20 cellular contexts compared by ENCODE assay signal in genomic region chr2:241019441-241020139, GRCh38. TPM values are rescaled to one million over a fixed set of nuclear protein-coding genes. Genes with fewer than 3 reads are reported as not detected.
DNase-seq lines count a peak whose midpoint lies in the region; ATAC-seq and TF ChIP-seq lines count a peak whose summit lies in the region.
"Had no signal": no experiment of that assay in that cellular context is flagged by ENCODE, and none has a peak within 500 bp of the region (broad histone marks: within the 10 kb centered on the region; RNA-seq: fewer than 3 reads in every experiment).

No MANE protein-coding gene starts in this region.

- H3K27me3 Mint-ChIP-seq in activated CD8-positive, alpha-beta T cell treated with anti-CD3 and anti-CD28 coated beads, Interleukin-2, amount 10 ng/mL, durations not matched to agents 7 days and 5 days (ENCODE audit: low read depth) = peaks cover 2% of the 10 kb centered on the region
- no peaks in the 10 kb centered on the region for H3K27me3 Mint-ChIP-seq in activated CD8-positive, alpha-beta T cell treated with anti-CD3 and anti-CD28 coated beads for 36 hours
- H3K27me3 Mint-ChIP-seq in nephron progenitor cell (ENCODE audit: low read depth, poor library complexity) = peaks cover 3% of the 10 kb centered on the region
- H3K27me3 Mint-ChIP-seq: IgD-negative memory B cell had no signal

- H3K27ac Mint-ChIP-seq in activated CD8-positive, alpha-beta T cell treated with anti-CD3 and anti-CD28 coated beads, Interleukin-2, amount 10 ng/mL, durations not matched to agents 7 days and 5 days = no peak overlapping the region
- H3K27ac Mint-ChIP-seq in activated CD8-positive, alpha-beta T cell treated with anti-CD3 and anti-CD28 coated beads for 36 hours = no peak overlapping the region
- H3K27ac Mint-ChIP-seq in nephron progenitor cell = peak overlapping the region; percentile 71
- H3K27ac Mint-ChIP-seq: CD8-positive, alpha-beta T cell; GM23338; IgD-negative memory B cell had no signal

- H3K4me3 Mint-ChIP-seq in activated CD8-positive, alpha-beta T cell treated with anti-CD3 and anti-CD28 coated beads, Interleukin-2, amount 10 ng/mL, durations not matched to agents 7 days and 5 days = no peak overlapping the region
- H3K4me3 Mint-ChIP-seq in activated CD8-positive, alpha-beta T cell treated with anti-CD3 and anti-CD28 coated beads for 36 hours = no peak overlapping the region
- no peak overlapping the region for H3K4me3 Mint-ChIP-seq in nephron progenitor cell
- H3K4me3 Mint-ChIP-seq: CD8-positive, alpha-beta T cell; GM23338; IgD-negative memory B cell had no signal

- TF ChIP-seq CTCF in activated CD8-positive, alpha-beta T cell treated with anti-CD3 and anti-CD28 coated beads for 36 hours (IDR thresholded peaks at IDR 0.05) = no peak
- TF ChIP-seq CTCF in RWPE2 (IDR thresholded peaks at IDR 0.05; ENCODE audit: poor library complexity, severe bottlenecking) (no peak), nephron progenitor cell (IDR thresholded peaks at IDR 0.05) (no peak)

- H3K4me1 Mint-ChIP-seq in activated CD8-positive, alpha-beta T cell treated with anti-CD3 and anti-CD28 coated beads, Interleukin-2, amount 10 ng/mL, durations not matched to agents 7 days and 5 days (ENCODE audit: low read depth) = no peaks in the 10 kb centered on the region
- peaks cover 2% of the 10 kb centered on the region for H3K4me1 Mint-ChIP-seq in activated CD8-positive, alpha-beta T cell treated with anti-CD3 and anti-CD28 coated beads for 36 hours (ENCODE audit: low read depth)
- H3K4me1 Mint-ChIP-seq in nephron progenitor cell = no peaks in the 10 kb centered on the region
- H3K4me1 Mint-ChIP-seq: GM23338 had no signal

- POLR2A ChIA-PET in activated CD8-positive, alpha-beta T cell treated with anti-CD3 and anti-CD28 coated beads, Interleukin-2, amount 10 ng/mL, durations not matched to agents 7 days and 5 days (lab: Charles Lee) = no interaction called here
- POLR2A ChIA-PET in activated CD8-positive, alpha-beta T cell treated with anti-CD3 and anti-CD28 coated beads for 36 hours (lab: Charles Lee) = no interaction called here

- DNase-seq in activated CD8-positive, alpha-beta T cell treated with anti-CD3 and anti-CD28 coated beads, Interleukin-2, amount 10 ng/mL, durations not matched to agents 7 days and 5 days = peak; percentile 5
- no peak for DNase-seq in activated CD8-positive, alpha-beta T cell treated with anti-CD3 and anti-CD28 coated beads for 36 hours
- DNase-seq in RWPE2 (ENCODE audit: low spot score) = peak; percentile 38
- no peak for DNase-seq in nephron progenitor cell
- peak; percentile 10 for DNase-seq in stimulated activated CD8-positive, alpha-beta memory T cell treated with anti-CD3 and anti-CD28 coated beads, Interleukin-4, amount 100 ng/mL, for 48 hours
- no peak for DNase-seq in HuH-7 (ENCODE audit: low spot score)
- DNase-seq in stimulated activated CD4-positive, alpha-beta T cell treated with anti-CD3 and anti-CD28 coated beads, Interleukin-2, amount 100 ng/mL, for 24 hours = no peak
- no peak for DNase-seq in NCI-H2227 (lab: John Stamatoyannopoulos, UW; ENCODE audit: unreplicated experiment)
- DNase-seq: CD8-positive, alpha-beta T cell; HCEC 1CT; NCI-H1105; NCI-H146; NCI-H2029; NCI-H524 treated with DMSO at 0.1 percent for 48 hours; OCI-M1; SHP77 had no signal

- H3K27ac ChIP-seq in RWPE2 (ENCODE audit: poor library complexity, severe bottlenecking) = no peak overlapping the region
- H3K27ac ChIP-seq: 22Rv1; BLaER1 treated with 17β-estradiol and CSF1 and Interleukin-3, amounts not matched to agents 10 nM and 100 nM had no signal

- intact Hi-C loops in activated CD8-positive, alpha-beta T cell treated with anti-CD3 and anti-CD28 coated beads for 36 hours (cut with micrococcal nuclease) = no loop called here

- H3K36me3 ChIP-seq in RWPE2 (ENCODE audit: low read depth) = no peaks in the 10 kb centered on the region
- H3K36me3 ChIP-seq: BLaER1 treated with 17β-estradiol and CSF1 and Interleukin-3, amounts not matched to agents 10 nM and 100 nM had no signal

- H3K4me3 ChIP-seq in RWPE2 (ENCODE audit: severe bottlenecking) = no peak overlapping the region
- H3K4me3 ChIP-seq: BLaER1 treated with 17β-estradiol and CSF1 and Interleukin-3, amounts not matched to agents 10 nM and 100 nM; GM23338 had no signal

- no peaks in the 10 kb centered on the region for H3K4me1 ChIP-seq in RWPE2 (ENCODE audit: insufficient read depth, poor library complexity, severe bottlenecking)

- no peaks in the 10 kb centered on the region for H3K36me3 Mint-ChIP-seq in activated CD8-positive, alpha-beta T cell treated with anti-CD3 and anti-CD28 coated beads, Interleukin-2, amount 10 ng/mL, durations not matched to agents 7 days and 5 days (ENCODE audit: low read depth)
- H3K36me3 Mint-ChIP-seq in activated CD8-positive, alpha-beta T cell treated with anti-CD3 and anti-CD28 coated beads for 36 hours (ENCODE audit: low read depth) = no peaks in the 10 kb centered on the region
- H3K36me3 Mint-ChIP-seq in nephron progenitor cell (ENCODE audit: low read depth) = no peaks in the 10 kb centered on the region

- no peaks in the 10 kb centered on the region for H3K9me3 Mint-ChIP-seq in activated CD8-positive, alpha-beta T cell treated with anti-CD3 and anti-CD28 coated beads, Interleukin-2, amount 10 ng/mL, durations not matched to agents 7 days and 5 days (ENCODE audit: insufficient read depth)
- peaks cover 9% of the 10 kb centered on the region for H3K9me3 Mint-ChIP-seq in activated CD8-positive, alpha-beta T cell treated with anti-CD3 and anti-CD28 coated beads for 36 hours
- H3K9me3 Mint-ChIP-seq in nephron progenitor cell = peaks cover 38% of the 10 kb centered on the region

- H3K27me3 ChIP-seq in RWPE2 (ENCODE audit: insufficient read depth, poor library complexity, severe bottlenecking) = no peaks in the 10 kb centered on the region
- H3K27me3 ChIP-seq: BLaER1 treated with 17β-estradiol and CSF1 and Interleukin-3, amounts not matched to agents 10 nM and 100 nM had no signal

- H3K9me3 ChIP-seq in RWPE2 (ENCODE audit: severe bottlenecking) = no peaks in the 10 kb centered on the region

- CTCF ChIA-PET in activated CD8-positive, alpha-beta T cell treated with anti-CD3 and anti-CD28 coated beads, Interleukin-2, amount 10 ng/mL, durations not matched to agents 7 days and 5 days (lab: Charles Lee) = no interaction called here
- CTCF ChIA-PET in activated CD8-positive, alpha-beta T cell treated with anti-CD3 and anti-CD28 coated beads for 36 hours (lab: Charles Lee) = interaction anchor here (0.8 to 1.5 kb wide), 2 partner anchors 36 to 168 kb away, joined by 3 read pairs; no protein-coding TSS in a partner anchor

- no peak for ATAC-seq in activated CD8-positive, alpha-beta T cell treated with anti-CD3 and anti-CD28 coated beads, Interleukin-2, amount 10 ng/mL, durations not matched to agents 7 days and 5 days
- ATAC-seq in activated CD8-positive, alpha-beta T cell treated with anti-CD3 and anti-CD28 coated beads for 36 hours = no peak
- no peak for ATAC-seq in RWPE2 (ENCODE audit: low read depth)
- ATAC-seq: CD8-positive, alpha-beta T cell; GM23338 had no signal

RNA-seq across cellular contexts. Expression of gene SNED1, which starts 21.2 kb away (rescaled TPM):
- total RNA-seq in activated CD8-positive, alpha-beta T cell treated with anti-CD3 and anti-CD28 coated beads, Interleukin-2, amount 10 ng/mL, durations not matched to agents 7 days and 5 days = 1 to 10 TPM; 3.4 to 3.5 TPM
- total RNA-seq in activated CD8-positive, alpha-beta T cell treated with anti-CD3 and anti-CD28 coated beads for 36 hours = 1 to 10 TPM; 1.4 to 1.8 TPM

Comparison
In these comparisons a context has a peak if more than half of its experiments do, and no peak if none do; other contexts are left out.
1. DNase-seq: peak in activated CD8-positive, alpha-beta T cell treated with anti-CD3 and anti-CD28 coated beads, Interleukin-2, amount 10 ng/mL, durations not matched to agents 7 days and 5 days (single experiment), RWPE2 (single experiment) and stimulated activated CD8-positive, alpha-beta memory T cell treated with anti-CD3 and anti-CD28 coated beads, Interleukin-4, amount 100 ng/mL, for 48 hours (single experiment); none in activated CD8-positive, alpha-beta T cell treated with anti-CD3 and anti-CD28 coated beads for 36 hours (single experiment), nephron progenitor cell (single experiment), HuH-7 (single experiment), stimulated activated CD4-positive, alpha-beta T cell treated with anti-CD3 and anti-CD28 coated beads, Interleukin-2, amount 100 ng/mL, for 24 hours (0 of 2) and NCI-H2227 (single experiment).